ENCODE assay signal across 27 cellular contexts in the genomic region with DNA sequence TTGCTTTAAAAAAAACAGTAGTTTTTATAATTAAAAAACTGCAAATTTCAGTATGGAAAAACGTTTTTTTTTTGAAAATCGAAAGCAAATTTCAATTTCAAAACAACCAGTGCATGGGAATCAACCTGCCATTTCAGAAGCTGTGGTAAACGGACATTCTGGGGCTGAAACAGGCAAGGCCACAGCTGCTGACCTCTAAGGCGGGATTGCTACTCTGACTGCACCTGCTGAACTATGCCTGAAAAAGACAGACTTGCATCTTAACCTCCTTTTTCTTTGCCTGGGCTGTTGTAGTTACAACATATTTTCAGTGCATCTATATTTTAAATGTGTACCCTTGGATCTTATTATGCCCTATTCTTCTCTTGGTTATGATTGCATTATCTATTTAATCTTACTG.
"Had no signal": no experiment of that assay in that cellular context is flagged by ENCODE, and none has a peak within 500 bp of the region (broad histone marks: within the 10 kb centered on the region; RNA-seq: fewer than 3 reads in every experiment).

No MANE protein-coding gene starts in this region.

- H3K4me1 ChIP-seq: colonic mucosa, esophagus squamous epithelium, gastrocnemius medialis, heart right ventricle, left lung, lower lobe of right lung had no signal

- ATAC-seq: effector memory CD8-positive, alpha-beta T cell; esophagus mucosa; gastrocnemius medialis; heart right ventricle; left lung; left ventricle myocardium superior; lower lobe of right lung; mucosa of descending colon; naive thymus-derived CD8-positive, alpha-beta T cell had no signal

- H3K27me3 ChIP-seq: colonic mucosa, esophagus squamous epithelium, gastrocnemius medialis, heart right ventricle, left lung had no signal

- H3K27ac ChIP-seq: colonic mucosa, epithelial cell of prostate, esophagus squamous epithelium, gastrocnemius medialis, heart right ventricle, left lung, lower lobe of right lung had no signal

- DNase-seq: colonic mucosa; cortex of kidney; effector CD8-positive, alpha-beta T cell; effector memory CD8-positive, alpha-beta T cell; endodermal cell; erythroblast; esophagus squamous epithelium; foreskin fibroblast; foreskin melanocyte; gastrocnemius medialis; glutamatergic neuron; head of caudate nucleus; heart right ventricle; hippocampal formation; immature natural killer cell; islet precursor cell; kidney; kidney glomerular epithelial cell; left lung; left ventricle myocardium superior; lower lobe of right lung; mesenchymal stem cell; mucosa of descending colon; naive B cell; naive thymus-derived CD8-positive, alpha-beta T cell had no signal

- H3K9me3 ChIP-seq: colonic mucosa, esophagus squamous epithelium, gastrocnemius medialis, left lung, lower lobe of right lung, mucosa of descending colon had no signal

- H3K4me3 ChIP-seq: colonic mucosa, esophagus squamous epithelium, gastrocnemius medialis, heart right ventricle, left lung, lower lobe of right lung, mucosa of descending colon had no signal

- H3K36me3 ChIP-seq: colonic mucosa, esophagus squamous epithelium, gastrocnemius medialis, heart right ventricle, left lung, lower lobe of right lung had no signal
